In genomic region chr6:89297695-89298351, GRCh38 we compare ENCODE assay signal across 8 cellular contexts. TPM values are rescaled to one million over a fixed set of nuclear protein-coding genes. Genes with fewer than 3 reads are reported as not detected.
DNase-seq lines count a peak whose midpoint lies in the region; ATAC-seq and TF ChIP-seq lines count a peak whose summit lies in the region.

No MANE protein-coding gene starts in this region.

- peak overlapping the region; percentile 46 for H3K27ac Mint-ChIP-seq in activated naive CD4-positive, alpha-beta T cell treated with anti-CD3 and anti-CD28 coated beads for 36 hours

- H3K4me1 Mint-ChIP-seq in activated naive CD4-positive, alpha-beta T cell treated with anti-CD3 and anti-CD28 coated beads for 36 hours (ENCODE audit: low read depth), result peaks cover 18% of the 10 kb centered on the region

- no peaks in the 10 kb centered on the region for H4K20me1 ChIP-seq in hepatocyte (ENCODE audit: insufficient read depth, poor library complexity, severe bottlenecking)

- DNase-seq in AG10803 (ENCODE audit: low read depth) (peak; percentile 84), RPMI7951 (ENCODE audit: low read depth) (peak; percentile 96), hepatocyte (ENCODE audit: low spot score) (peak; percentile 64), HEK293T (ENCODE audit: extremely low spot score) (no peak)
- peak; percentile 83 for DNase-seq in activated naive CD4-positive, alpha-beta T cell treated with anti-CD3 and anti-CD28 coated beads for 36 hours
- DNase-seq in stimulated activated CD4-positive, alpha-beta T cell treated with anti-CD3 and anti-CD28 coated beads, Interleukin-4, amount 100 ng/mL, for 1 hour, result peak; percentile 25

- H3K36me3 ChIP-seq in hepatocyte (replicated peaks; ENCODE audit: insufficient read depth, low read depth), result no peaks in the 10 kb centered on the region

- intact Hi-C loops in activated naive CD4-positive, alpha-beta T cell treated with anti-CD3 and anti-CD28 coated beads for 36 hours (cut with micrococcal nuclease), result loop anchor here (1.0 to 5.0 kb wide), 4 partner anchors 54 to 217 kb away; partner anchors contain the start of genes PNRC1, RRAGD and UBE2J1

- no peaks in the 10 kb centered on the region for H3K9me2 ChIP-seq in hepatocyte (replicated peaks; ENCODE audit: insufficient read depth)

- TF ChIP-seq CTCF in AG10803 (conservative IDR thresholded peaks at IDR 0.05; ENCODE audit: low read length) (no peak), hepatocyte (IDR thresholded peaks at IDR 0.05; ENCODE audit: poor library complexity) (no peak)

- WGBS in hepatocyte (ENCODE audit: low lambda C conversion rate, missing lambda C conversion rate), result 56% methylated on average over 12 of the region's 12 CpGs

- H3K4me3 Mint-ChIP-seq in activated naive CD4-positive, alpha-beta T cell treated with anti-CD3 and anti-CD28 coated beads for 36 hours, result peak overlapping the region; percentile 7

- no peaks in the 10 kb centered on the region for H3K27me3 ChIP-seq in hepatocyte

- POLR2A ChIA-PET in HEK293T (lab: Yijun Ruan, JAX), result interaction anchor here (0.7 to 1.4 kb wide), 3 partner anchors 15 to 341 kb away, joined by 3 read pairs; no protein-coding TSS in a partner anchor

- no peak overlapping the region for H3K4me2 ChIP-seq in hepatocyte

- no peak overlapping the region for H2AFZ ChIP-seq in hepatocyte

- H3K9me3 ChIP-seq in hepatocyte (ENCODE audit: low read depth), result no peaks in the 10 kb centered on the region

- H3K9me3 Mint-ChIP-seq in activated naive CD4-positive, alpha-beta T cell treated with anti-CD3 and anti-CD28 coated beads for 36 hours, result peaks cover 2% of the 10 kb centered on the region

- H3K27ac ChIP-seq in hepatocyte, result peak overlapping the region; percentile 51

- no peaks in the 10 kb centered on the region for H3K27me3 Mint-ChIP-seq in activated naive CD4-positive, alpha-beta T cell treated with anti-CD3 and anti-CD28 coated beads for 36 hours (ENCODE audit: low read depth)

- no peaks in the 10 kb centered on the region for H3K36me3 Mint-ChIP-seq in activated naive CD4-positive, alpha-beta T cell treated with anti-CD3 and anti-CD28 coated beads for 36 hours (ENCODE audit: low read depth)

- H3K4me1 ChIP-seq in hepatocyte (ENCODE audit: insufficient read depth), result no peaks in the 10 kb centered on the region

- no peaks in the 10 kb centered on the region for H3K79me2 ChIP-seq in hepatocyte

- CTCF ChIA-PET in activated naive CD4-positive, alpha-beta T cell treated with anti-CD3 and anti-CD28 coated beads for 36 hours (lab: Charles Lee), result interaction anchor here (0.9 to 1.2 kb wide), 3 partner anchors 12 to 315 kb away, joined by 3 to 4 read pairs (median 3); no protein-coding TSS in a partner anchor
- CTCF ChIA-PET in HEK293T (lab: Yijun Ruan, JAX), result interaction anchor here (0.9 to 1.6 kb wide), 3 partner anchors 11 to 16 kb away, joined by 3 to 5 read pairs (median 3); no protein-coding TSS in a partner anchor

- ATAC-seq in GM19324 (IDR thresholded peaks at IDR 0.05; ENCODE audit: low FRiP score, unreplicated experiment) (peak; percentile 80), HG03196 (IDR thresholded peaks at IDR 0.05; ENCODE audit: unreplicated experiment) (peak; percentile 93)

- no peak overlapping the region for H3K4me3 ChIP-seq in AG10803 (ENCODE audit: low read length)
- H3K4me3 ChIP-seq in hepatocyte, result no peak overlapping the region

TF ChIP-seq in HEK293T, 16 proteins besides CTCF, POLR2A, EP300 and RAD21:
- no peak for TF ChIP-seq ARNT (IDR thresholded peaks at IDR 0.05)
- TF ChIP-seq FOXK2 (IDR thresholded peaks at IDR 0.05), result no peak
TF ChIP-seq in HEK293T: peak in this region for 0.

RNA-seq across cellular contexts. Expression of gene GABRR2, which starts 17.3 kb away (rescaled TPM):
- total RNA-seq in RPMI7951 (2014; rRNA removed; shearing (Covaris generic)), result not detected in 2 replicates
- total RNA-seq in activated naive CD4-positive, alpha-beta T cell treated with anti-CD3 and anti-CD28 coated beads for 36 hours, result not detected
- 0.32 and 0.87 TPM in 2 replicates for total RNA-seq in hepatocyte
- polyA plus RNA-seq in hepatocyte, result 0.68 and 0.94 TPM in 2 replicates

RNA-seq across cellular contexts. Expression of gene UBE2J1, which starts 54.7 kb away (rescaled TPM):
- total RNA-seq in RPMI7951 (2014; rRNA removed; shearing (Covaris generic)), result 37.6 and 44.2 TPM in 2 replicates
- total RNA-seq in activated naive CD4-positive, alpha-beta T cell treated with anti-CD3 and anti-CD28 coated beads for 36 hours, result 10 to 100 TPM; 10.8 to 10.9 TPM
- total RNA-seq in hepatocyte, result 64.1 and 68.1 TPM in 2 replicates
- polyA plus RNA-seq in hepatocyte, result 37.3 and 44.7 TPM in 2 replicates
